Comparison of ENCODE assay signal across 8 cellular contexts in the genomic region with DNA sequence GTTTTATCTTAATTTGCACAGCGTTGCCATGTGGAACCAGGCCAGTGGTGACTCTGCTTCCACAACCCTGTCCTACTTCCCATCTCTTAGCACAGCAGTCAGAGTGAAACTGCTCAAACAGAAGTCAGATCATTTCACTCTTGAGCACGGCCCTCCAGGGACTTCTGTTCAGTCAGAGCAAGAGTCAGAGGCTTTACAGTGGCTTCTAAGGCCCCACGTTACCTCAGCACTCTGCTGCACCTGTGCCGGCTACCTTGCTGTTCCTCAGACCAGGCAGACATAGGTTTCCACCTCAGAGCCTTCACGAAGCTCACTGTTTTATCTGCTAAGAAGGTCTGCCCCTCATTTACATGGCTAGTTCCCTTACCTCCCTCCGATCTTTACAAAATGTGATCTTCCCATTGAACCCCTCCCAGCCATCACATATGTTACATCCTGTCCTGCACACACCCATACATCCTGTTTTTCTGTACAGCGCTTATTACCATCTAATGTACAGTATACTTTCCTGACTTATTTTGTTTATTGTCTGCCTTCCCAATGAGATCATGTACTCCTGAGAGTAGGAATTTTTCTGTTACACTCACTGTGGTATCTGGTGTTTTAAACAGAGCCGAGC. TPM values are rescaled to one million over a fixed set of nuclear protein-coding genes. Genes with fewer than 3 reads are reported as not detected.
A peak's percentile ranks its signal among the peaks of the same experiment; 100 is the strongest.
DNase-seq lines count a peak whose midpoint lies in the region; ATAC-seq lines count a peak whose summit lies in the region.

No MANE protein-coding gene starts in this region.

- H3K4me1 Mint-ChIP-seq in activated naive CD8-positive, alpha-beta T cell (ENCODE audit: low read depth), result peaks cover 41% of the 10 kb centered on the region
- H3K4me1 Mint-ChIP-seq in stimulated activated naive CD8-positive, alpha-beta T cell treated with anti-CD3 and anti-CD28 coated beads, Interleukin-15, Interleukin-2, amounts not matched to agents 100 ng/mL and 50 ng/mL, for 24 hours (ENCODE audit: low read depth), result peaks cover 38% of the 10 kb centered on the region

- DNase-seq in CD1c-positive myeloid dendritic cell (ENCODE audit: extremely low spot score) (peak; percentile 81), NCI-H748 treated with DMSO at 0.1 percent for 48 hours (lab: John Stamatoyannopoulos, UW) (no peak), occipital lobe (lab: John Stamatoyannopoulos, UW) (no peak), NCI-H1417 (lab: John Stamatoyannopoulos, UW) (no peak)

- H3K36me3 Mint-ChIP-seq in activated naive CD8-positive, alpha-beta T cell, result peaks cover 18% of the 10 kb centered on the region
- H3K36me3 Mint-ChIP-seq in stimulated activated naive CD8-positive, alpha-beta T cell treated with anti-CD3 and anti-CD28 coated beads, Interleukin-15, Interleukin-2, amounts not matched to agents 100 ng/mL and 50 ng/mL, for 24 hours (ENCODE audit: low read depth), result peaks cover 62% of the 10 kb centered on the region

- peak overlapping the region; percentile 83 for H3K27ac Mint-ChIP-seq in activated naive CD8-positive, alpha-beta T cell
- H3K27ac Mint-ChIP-seq in stimulated activated naive CD8-positive, alpha-beta T cell treated with anti-CD3 and anti-CD28 coated beads, Interleukin-15, Interleukin-2, amounts not matched to agents 100 ng/mL and 50 ng/mL, for 24 hours, result peak overlapping the region; percentile 8

- no peaks in the 10 kb centered on the region for H3K9me3 Mint-ChIP-seq in activated naive CD8-positive, alpha-beta T cell (ENCODE audit: low read depth)
- H3K9me3 Mint-ChIP-seq in stimulated activated naive CD8-positive, alpha-beta T cell treated with anti-CD3 and anti-CD28 coated beads, Interleukin-15, Interleukin-2, amounts not matched to agents 100 ng/mL and 50 ng/mL, for 24 hours, result no peaks in the 10 kb centered on the region

- H3K4me3 Mint-ChIP-seq in activated naive CD8-positive, alpha-beta T cell, result peak overlapping the region; percentile 60
- H3K4me3 Mint-ChIP-seq in stimulated activated naive CD8-positive, alpha-beta T cell treated with anti-CD3 and anti-CD28 coated beads, Interleukin-15, Interleukin-2, amounts not matched to agents 100 ng/mL and 50 ng/mL, for 24 hours, result no peak overlapping the region

- ATAC-seq in GM19351 (IDR thresholded peaks at IDR 0.05; ENCODE audit: unreplicated experiment) (peak; percentile 99), HG03196 (IDR thresholded peaks at IDR 0.05; ENCODE audit: unreplicated experiment) (peak; percentile 100)

- H3K27me3 Mint-ChIP-seq in activated naive CD8-positive, alpha-beta T cell, result no peaks in the 10 kb centered on the region
- H3K27me3 Mint-ChIP-seq in stimulated activated naive CD8-positive, alpha-beta T cell treated with anti-CD3 and anti-CD28 coated beads, Interleukin-15, Interleukin-2, amounts not matched to agents 100 ng/mL and 50 ng/mL, for 24 hours, result no peaks in the 10 kb centered on the region

RNA-seq across cellular contexts. Expression of gene TM9SF2, which starts 41.6 kb away (rescaled TPM):
- total RNA-seq in occipital lobe, result 129 TPM
